Comparison of ENCODE assay signal across 35 cellular contexts in the genomic region with DNA sequence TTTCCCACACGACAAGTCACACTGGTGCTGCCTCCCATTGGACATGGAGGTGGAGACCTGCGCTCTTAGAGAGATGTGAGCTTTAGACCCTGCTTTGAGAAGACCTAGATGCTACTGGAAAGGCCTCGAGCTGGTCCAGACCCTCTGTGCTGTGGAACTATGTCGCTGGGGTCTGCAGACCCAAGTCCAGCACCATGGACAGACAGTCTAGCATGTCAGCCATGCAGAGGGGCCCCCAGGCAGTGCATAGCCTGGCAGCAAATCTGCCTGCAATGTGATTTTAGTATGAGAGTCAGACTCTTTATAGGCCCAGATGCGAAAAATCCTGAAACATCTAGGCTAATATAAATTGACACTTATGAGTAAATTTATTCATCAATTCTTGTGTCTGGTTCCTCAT.
DNase-seq lines count a peak whose midpoint lies in the region; ATAC-seq and TF ChIP-seq lines count a peak whose summit lies in the region.
"Had no signal": no experiment of that assay in that cellular context is flagged by ENCODE, and none has a peak within 500 bp of the region (broad histone marks: within the 10 kb centered on the region; RNA-seq: fewer than 3 reads in every experiment).

No MANE protein-coding gene starts in this region.

- H2AK5ac ChIP-seq in neuronal stem cell (ENCODE audit: low read depth, low read length) = no peak overlapping the region

- no peak for TF ChIP-seq RAD21 in Ishikawa (IDR thresholded peaks at IDR 0.05; ENCODE audit: low read depth)

- H3K79me2 ChIP-seq in GM23338 (replicated peaks; ENCODE audit: insufficient read depth) = no peaks in the 10 kb centered on the region

- intact Hi-C loops in colonic mucosa (cut with DNase I) = no loop called here

- no peak overlapping the region for H3K4ac ChIP-seq in neuronal stem cell (ENCODE audit: low read length)

- H3K27ac Mint-ChIP-seq in GM23338 = no peak overlapping the region
- H3K27ac Mint-ChIP-seq: B cell; CD14-positive monocyte; CD4-positive, alpha-beta memory T cell; CD4-positive, alpha-beta T cell; CD4-positive, CD25-positive, alpha-beta regulatory T cell; CD8-positive, alpha-beta memory T cell; CD8-positive, alpha-beta T cell had no signal

- peaks cover 4% of the 10 kb centered on the region for H3K27me3 Mint-ChIP-seq in GM23338 (ENCODE audit: insufficient read depth, low read depth, poor library complexity)

- H3F3A ChIP-seq in GM23338 (replicated peaks; ENCODE audit: low read depth) = no peaks in the 10 kb centered on the region

- H4K20me1 ChIP-seq in GM23338 (replicated peaks; ENCODE audit: insufficient read depth) = no peaks in the 10 kb centered on the region
- H4K20me1 ChIP-seq: BLaER1; BLaER1 treated with 17β-estradiol and CSF1 and Interleukin-3, amounts not matched to agents 10 nM and 100 nM had no signal

- H3K79me1 ChIP-seq in neuronal stem cell (ENCODE audit: low read depth, low read length) = no peaks in the 10 kb centered on the region

- no peaks in the 10 kb centered on the region for H3K9me3 Mint-ChIP-seq in GM23338
- H3K9me3 Mint-ChIP-seq: CD4-positive, alpha-beta memory T cell; CD4-positive, alpha-beta T cell; CD8-positive, alpha-beta memory T cell; CD8-positive, alpha-beta T cell had no signal

- no peak overlapping the region for H2BK12ac ChIP-seq in neuronal stem cell (ENCODE audit: low read length)

- no peak overlapping the region for H3K14ac ChIP-seq in neuronal stem cell (ENCODE audit: low read length)

- no peak overlapping the region for H3K9ac ChIP-seq in neuronal stem cell (ENCODE audit: low read depth, low read length, poor library complexity)
- no peak overlapping the region for H3K9ac ChIP-seq in colonic mucosa (ENCODE audit: low read depth in 2 of 2, low read length in 2 of 2)
- H3K9ac ChIP-seq: BLaER1; BLaER1 treated with 17β-estradiol and CSF1 and Interleukin-3, amounts not matched to agents 10 nM and 100 nM had no signal

- H3K27me3 ChIP-seq in GM23338 (ENCODE audit: insufficient read depth) = no peaks in the 10 kb centered on the region
- H3K27me3 ChIP-seq in neuronal stem cell (ENCODE audit: control insufficient read depth in 3 of 3, insufficient read depth in 3 of 3, low read depth in 1 of 3, low read length in 3 of 3) = no peaks in the 10 kb centered on the region
- H3K27me3 ChIP-seq in colonic mucosa = no peaks in the 10 kb centered on the region
- H3K27me3 ChIP-seq: BLaER1; BLaER1 treated with 17β-estradiol and CSF1 and Interleukin-3, amounts not matched to agents 10 nM and 100 nM had no signal

- H3K9me3 ChIP-seq in HEK293 (ENCODE audit: control insufficient read depth, insufficient read depth, low read depth, low read length) = no peaks in the 10 kb centered on the region
- no peaks in the 10 kb centered on the region for H3K9me3 ChIP-seq in neuronal stem cell (replicated peaks in 1 of 2; ENCODE audit: control insufficient read depth in 2 of 2, insufficient read depth in 1 of 2, low read depth in 1 of 2, low read length in 2 of 2)
- no peaks in the 10 kb centered on the region for H3K9me3 ChIP-seq in colonic mucosa
- H3K9me3 ChIP-seq: A549; BE2C; BLaER1; BLaER1 treated with 17β-estradiol and CSF1 and Interleukin-3, amounts not matched to agents 10 nM and 100 nM; Caco-2 had no signal

- H3K4me3 Mint-ChIP-seq in GM23338 = no peak overlapping the region
- H3K4me3 Mint-ChIP-seq: B cell; CD14-positive monocyte; CD4-positive, alpha-beta memory T cell; CD4-positive, alpha-beta T cell; CD4-positive, CD25-positive, alpha-beta regulatory T cell; CD8-positive, alpha-beta memory T cell; CD8-positive, alpha-beta T cell had no signal

- no peak overlapping the region for H4K8ac ChIP-seq in neuronal stem cell (ENCODE audit: low read depth, low read length)

- H3K4me2 ChIP-seq in GM23338 (no peak overlapping the region), neuronal stem cell (ENCODE audit: insufficient read depth, low read length, poor library complexity, severe bottlenecking) (no peak overlapping the region)
- H3K4me2 ChIP-seq: A549; BLaER1; BLaER1 treated with 17β-estradiol and CSF1 and Interleukin-3, amounts not matched to agents 10 nM and 100 nM had no signal

- peaks cover 4% of the 10 kb centered on the region; the same call in 1 of the 3 replicates for H3K4me1 Mint-ChIP-seq in GM23338
- H3K4me1 Mint-ChIP-seq: B cell; CD14-positive monocyte; CD4-positive, alpha-beta memory T cell; CD4-positive, CD25-positive, alpha-beta regulatory T cell; CD8-positive, alpha-beta memory T cell had no signal

- POLR2A ChIA-PET in HEK293 (lab: Yijun Ruan, JAX) = no interaction called here

- CTCF ChIA-PET in HEK293 (lab: Yijun Ruan, JAX) = no interaction called here

- H3K4me3 ChIP-seq in GM23338 (no peak overlapping the region), HEK293 (ENCODE audit: low read depth, low read length) (no peak overlapping the region), neuronal stem cell (ENCODE audit: low read length in 2 of 2) (no peak overlapping the region), colonic mucosa (no peak overlapping the region)
- H3K4me3 ChIP-seq: A549; BLaER1; BLaER1 treated with 17β-estradiol and CSF1 and Interleukin-3, amounts not matched to agents 10 nM and 100 nM had no signal

- peaks cover 10% of the 10 kb centered on the region; the same call in 1 of the 2 replicates for H3K9me2 ChIP-seq in GM23338 (ENCODE audit: insufficient read depth)

- H2AFZ ChIP-seq in GM23338 = no peak overlapping the region
- H2AFZ ChIP-seq in neuronal stem cell (ENCODE audit: low read length) = no peak overlapping the region

- no peak overlapping the region for H3K18ac ChIP-seq in neuronal stem cell (ENCODE audit: low read length)

- no peaks in the 10 kb centered on the region for H3K36me3 Mint-ChIP-seq in GM23338 (ENCODE audit: low read depth)
- H3K36me3 Mint-ChIP-seq: CD14-positive monocyte; CD4-positive, alpha-beta memory T cell; CD4-positive, CD25-positive, alpha-beta regulatory T cell; CD8-positive, alpha-beta memory T cell; CD8-positive, alpha-beta T cell had no signal

- H4K91ac ChIP-seq in neuronal stem cell (ENCODE audit: low read depth, low read length, poor library complexity) = no peak overlapping the region

- no peak for ATAC-seq in GM23338
- ATAC-seq: A549; CD8-positive, alpha-beta T cell had no signal

- H3K27ac ChIP-seq in GM23338 (ENCODE audit: low read depth) (no peak overlapping the region), HEK293 (ENCODE audit: extremely low read depth, low read depth, low read length) (no peak overlapping the region), neuronal stem cell (replicated peaks; ENCODE audit: low read length) (no peak overlapping the region), colonic mucosa (no peak overlapping the region)
- H3K27ac ChIP-seq: 22Rv1; A549; BLaER1; BLaER1 treated with 17β-estradiol and CSF1 and Interleukin-3, amounts not matched to agents 10 nM and 100 nM; C4-2B had no signal

- no peak for TF ChIP-seq CTCF in GM23338 (conservative IDR thresholded peaks at IDR 0.05; ENCODE audit: low read depth in 2 of 2)
- TF ChIP-seq CTCF in HEK293 (tag by site-specific recombination; IDR thresholded peaks at IDR 0.05) = no peak
- no peak for TF ChIP-seq CTCF in colonic mucosa (IDR thresholded peaks at IDR 0.05)

- TF ChIP-seq EP300 in Ishikawa (IDR thresholded peaks at IDR 0.05; ENCODE audit: borderline replicate concordance) = no peak

- peak overlapping the region; percentile 9 for H3K23ac ChIP-seq in neuronal stem cell (ENCODE audit: low read depth, low read length, poor library complexity)

- DNase-seq in GM23338 (ENCODE audit: low spot score) = no peak
- DNase-seq in neuronal stem cell (ENCODE audit: low spot score) = no peak
- no peak for DNase-seq in colonic mucosa
- no peak for DNase-seq in HuH-7 (ENCODE audit: low spot score)
- DNase-seq in RKO (ENCODE audit: low spot score) = no peak
- no peak for DNase-seq in dedifferentiated amniotic fluid mesenchymal stem cell (ENCODE audit: extremely low spot score)
- DNase-seq: 8988T; ACHN; AML-193; BE2C; C1 segment of cervical spinal cord; Caco-2; Calu3; CD4-positive, alpha-beta memory T cell; CD4-positive, alpha-beta T cell; CD4-positive, CD25-positive, alpha-beta regulatory T cell; CD8-positive, alpha-beta memory T cell; CD8-positive, alpha-beta T cell; COR-L47; DMS 273 treated with DMSO at 0.1 percent for 48 hours; DMS153; DMS53; DMS79; DMS79 treated with DMSO at 0.1 percent for 48 hours; DND-41; EL had no signal

- H2BK120ac ChIP-seq in neuronal stem cell (ENCODE audit: low read depth, low read length) = no peak overlapping the region

- H3K36me3 ChIP-seq in GM23338 (ENCODE audit: insufficient read depth) (no peaks in the 10 kb centered on the region), HEK293 (ENCODE audit: control insufficient read depth in 2 of 2, insufficient read depth in 1 of 2, low read length in 2 of 2) (no peaks in the 10 kb centered on the region), neuronal stem cell (replicated peaks in 1 of 2; ENCODE audit: control insufficient read depth in 2 of 2, insufficient read depth in 2 of 2, low read length in 2 of 2) (no peaks in the 10 kb centered on the region), colonic mucosa (no peaks in the 10 kb centered on the region)
- H3K36me3 ChIP-seq: BE2C; BLaER1; BLaER1 treated with 17β-estradiol and CSF1 and Interleukin-3, amounts not matched to agents 10 nM and 100 nM had no signal

- no CpG with 5 or more reads among the region's 5 CpGs for WGBS in neuronal stem cell (ENCODE audit: extremely low coverage in 2 of 2, insufficient read length in 2 of 2, insufficient replicate concordance in 1 of 2), 2 donors

- no peak overlapping the region for H2BK15ac ChIP-seq in neuronal stem cell (ENCODE audit: low read length)

- H3K4me1 ChIP-seq in GM23338 (ENCODE audit: insufficient read depth) (no peaks in the 10 kb centered on the region), HEK293 (ENCODE audit: control insufficient read depth, insufficient read depth, low read length) (no peaks in the 10 kb centered on the region), neuronal stem cell (ENCODE audit: control insufficient read depth in 2 of 2, insufficient read depth in 1 of 2, low read depth in 1 of 2, low read length in 2 of 2) (peaks cover 0 to 14% of the 10 kb centered on the region in 2 donors), colonic mucosa (peaks cover 5% of the 10 kb centered on the region)
- H3K4me1 ChIP-seq: A549, BE2C had no signal

- no peak overlapping the region for H2BK5ac ChIP-seq in neuronal stem cell (ENCODE audit: low read length)

TF ChIP-seq in GM23338, 12 proteins besides CTCF, POLR2A, EP300 and RAD21 (continues in another document):
- TF ChIP-seq JUNB (IDR thresholded peaks at IDR 0.05; ENCODE audit: unreplicated experiment) = no peak

TF ChIP-seq in Ishikawa, 13 proteins besides CTCF, POLR2A, EP300 and RAD21 (continues in another document):
- TF ChIP-seq YY1 (IDR thresholded peaks at IDR 0.05; ENCODE audit: low read depth) = no peak
